In the genomic region with DNA sequence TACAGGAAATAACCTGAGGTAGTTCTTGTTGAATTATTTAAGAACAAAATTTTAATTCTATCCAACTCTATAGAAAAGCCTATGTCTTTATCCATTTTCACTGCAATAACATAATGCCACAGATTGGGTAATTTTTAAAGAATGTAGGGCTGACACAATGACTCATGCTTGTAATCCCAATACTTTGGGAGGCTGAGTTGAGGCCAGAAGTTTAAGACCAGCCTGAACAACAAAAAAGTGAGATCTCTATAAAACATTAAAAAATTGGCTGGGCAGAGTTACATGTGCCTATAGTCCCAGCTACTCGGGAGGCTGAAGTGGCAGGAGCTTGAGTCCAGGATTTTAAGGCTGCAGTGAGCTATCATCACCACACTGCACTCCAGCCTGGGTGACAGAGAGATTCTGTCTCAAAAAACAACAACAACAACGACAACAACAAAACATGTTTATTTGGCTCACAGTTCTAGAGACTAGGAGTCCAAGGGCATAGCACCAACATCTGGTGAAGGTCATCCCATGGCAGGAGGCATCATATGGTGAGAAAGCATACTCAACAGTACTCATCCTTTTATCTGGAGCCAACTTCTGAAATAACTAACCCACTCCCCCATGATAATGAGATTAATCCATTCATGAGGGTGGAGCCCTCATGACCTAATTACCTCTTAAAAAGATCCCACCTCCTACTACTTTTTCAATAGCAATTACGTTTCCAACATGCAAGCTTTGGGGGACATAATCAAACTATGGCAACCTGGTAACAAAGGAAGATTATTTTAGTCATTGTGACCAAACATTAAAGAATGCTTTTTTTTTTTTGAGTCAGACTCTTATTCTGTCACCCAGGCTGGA, we compare ENCODE assay signal across 1 cellular context.
TF ChIP-seq lines count a peak whose summit lies in the region.

No MANE protein-coding gene starts in this region.

TF ChIP-seq in WTC11, 78 proteins besides CTCF, POLR2A, EP300 and RAD21 (continued from another document):
- TF ChIP-seq, protein P1, sequence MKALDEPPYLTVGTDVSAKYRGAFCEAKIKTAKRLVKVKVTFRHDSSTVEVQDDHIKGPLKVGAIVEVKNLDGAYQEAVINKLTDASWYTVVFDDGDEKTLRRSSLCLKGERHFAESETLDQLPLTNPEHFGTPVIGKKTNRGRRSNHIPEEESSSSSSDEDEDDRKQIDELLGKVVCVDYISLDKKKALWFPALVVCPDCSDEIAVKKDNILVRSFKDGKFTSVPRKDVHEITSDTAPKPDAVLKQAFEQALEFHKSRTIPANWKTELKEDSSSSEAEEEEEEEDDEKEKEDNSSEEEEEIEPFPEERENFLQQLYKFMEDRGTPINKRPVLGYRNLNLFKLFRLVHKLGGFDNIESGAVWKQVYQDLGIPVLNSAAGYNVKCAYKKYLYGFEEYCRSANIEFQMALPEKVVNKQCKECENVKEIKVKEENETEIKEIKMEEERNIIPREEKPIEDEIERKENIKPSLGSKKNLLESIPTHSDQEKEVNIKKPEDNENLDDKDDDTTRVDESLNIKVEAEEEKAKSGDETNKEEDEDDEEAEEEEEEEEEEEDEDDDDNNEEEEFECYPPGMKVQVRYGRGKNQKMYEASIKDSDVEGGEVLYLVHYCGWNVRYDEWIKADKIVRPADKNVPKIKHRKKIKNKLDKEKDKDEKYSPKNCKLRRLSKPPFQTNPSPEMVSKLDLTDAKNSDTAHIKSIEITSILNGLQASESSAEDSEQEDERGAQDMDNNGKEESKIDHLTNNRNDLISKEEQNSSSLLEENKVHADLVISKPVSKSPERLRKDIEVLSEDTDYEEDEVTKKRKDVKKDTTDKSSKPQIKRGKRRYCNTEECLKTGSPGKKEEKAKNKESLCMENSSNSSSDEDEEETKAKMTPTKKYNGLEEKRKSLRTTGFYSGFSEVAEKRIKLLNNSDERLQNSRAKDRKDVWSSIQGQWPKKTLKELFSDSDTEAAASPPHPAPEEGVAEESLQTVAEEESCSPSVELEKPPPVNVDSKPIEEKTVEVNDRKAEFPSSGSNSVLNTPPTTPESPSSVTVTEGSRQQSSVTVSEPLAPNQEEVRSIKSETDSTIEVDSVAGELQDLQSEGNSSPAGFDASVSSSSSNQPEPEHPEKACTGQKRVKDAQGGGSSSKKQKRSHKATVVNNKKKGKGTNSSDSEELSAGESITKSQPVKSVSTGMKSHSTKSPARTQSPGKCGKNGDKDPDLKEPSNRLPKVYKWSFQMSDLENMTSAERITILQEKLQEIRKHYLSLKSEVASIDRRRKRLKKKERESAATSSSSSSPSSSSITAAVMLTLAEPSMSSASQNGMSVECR (CRISPR knock-in tag; IDR thresholded peaks at IDR 0.05; ENCODE audit: borderline replicate concordance): no peak
- TF ChIP-seq, protein P2, sequence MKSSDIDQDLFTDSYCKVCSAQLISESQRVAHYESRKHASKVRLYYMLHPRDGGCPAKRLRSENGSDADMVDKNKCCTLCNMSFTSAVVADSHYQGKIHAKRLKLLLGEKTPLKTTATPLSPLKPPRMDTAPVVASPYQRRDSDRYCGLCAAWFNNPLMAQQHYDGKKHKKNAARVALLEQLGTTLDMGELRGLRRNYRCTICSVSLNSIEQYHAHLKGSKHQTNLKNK (CRISPR knock-in tag; IDR thresholded peaks at IDR 0.05): no peak
- TF ChIP-seq, protein P3, sequence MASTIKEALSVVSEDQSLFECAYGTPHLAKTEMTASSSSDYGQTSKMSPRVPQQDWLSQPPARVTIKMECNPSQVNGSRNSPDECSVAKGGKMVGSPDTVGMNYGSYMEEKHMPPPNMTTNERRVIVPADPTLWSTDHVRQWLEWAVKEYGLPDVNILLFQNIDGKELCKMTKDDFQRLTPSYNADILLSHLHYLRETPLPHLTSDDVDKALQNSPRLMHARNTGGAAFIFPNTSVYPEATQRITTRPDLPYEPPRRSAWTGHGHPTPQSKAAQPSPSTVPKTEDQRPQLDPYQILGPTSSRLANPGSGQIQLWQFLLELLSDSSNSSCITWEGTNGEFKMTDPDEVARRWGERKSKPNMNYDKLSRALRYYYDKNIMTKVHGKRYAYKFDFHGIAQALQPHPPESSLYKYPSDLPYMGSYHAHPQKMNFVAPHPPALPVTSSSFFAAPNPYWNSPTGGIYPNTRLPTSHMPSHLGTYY (CRISPR knock-in tag; IDR thresholded peaks at IDR 0.05): no peak
- TF ChIP-seq NFE2L1 (CRISPR knock-in tag; IDR thresholded peaks at IDR 0.05) (no peak), SOX15 (CRISPR knock-in tag; IDR thresholded peaks at IDR 0.05) (no peak), GRHL2 (CRISPR knock-in tag; IDR thresholded peaks at IDR 0.05; ENCODE audit: insufficient replicate concordance, severe bottlenecking) (no peak), SMAD4 (CRISPR knock-in tag; IDR thresholded peaks at IDR 0.05) (no peak), ZNF121 (CRISPR knock-in tag; IDR thresholded peaks at IDR 0.05) (no peak), ZNF423 (CRISPR knock-in tag; IDR thresholded peaks at IDR 0.05) (no peak), TEAD4 (CRISPR knock-in tag; IDR thresholded peaks at IDR 0.05) (no peak)
- TF ChIP-seq, protein P4, sequence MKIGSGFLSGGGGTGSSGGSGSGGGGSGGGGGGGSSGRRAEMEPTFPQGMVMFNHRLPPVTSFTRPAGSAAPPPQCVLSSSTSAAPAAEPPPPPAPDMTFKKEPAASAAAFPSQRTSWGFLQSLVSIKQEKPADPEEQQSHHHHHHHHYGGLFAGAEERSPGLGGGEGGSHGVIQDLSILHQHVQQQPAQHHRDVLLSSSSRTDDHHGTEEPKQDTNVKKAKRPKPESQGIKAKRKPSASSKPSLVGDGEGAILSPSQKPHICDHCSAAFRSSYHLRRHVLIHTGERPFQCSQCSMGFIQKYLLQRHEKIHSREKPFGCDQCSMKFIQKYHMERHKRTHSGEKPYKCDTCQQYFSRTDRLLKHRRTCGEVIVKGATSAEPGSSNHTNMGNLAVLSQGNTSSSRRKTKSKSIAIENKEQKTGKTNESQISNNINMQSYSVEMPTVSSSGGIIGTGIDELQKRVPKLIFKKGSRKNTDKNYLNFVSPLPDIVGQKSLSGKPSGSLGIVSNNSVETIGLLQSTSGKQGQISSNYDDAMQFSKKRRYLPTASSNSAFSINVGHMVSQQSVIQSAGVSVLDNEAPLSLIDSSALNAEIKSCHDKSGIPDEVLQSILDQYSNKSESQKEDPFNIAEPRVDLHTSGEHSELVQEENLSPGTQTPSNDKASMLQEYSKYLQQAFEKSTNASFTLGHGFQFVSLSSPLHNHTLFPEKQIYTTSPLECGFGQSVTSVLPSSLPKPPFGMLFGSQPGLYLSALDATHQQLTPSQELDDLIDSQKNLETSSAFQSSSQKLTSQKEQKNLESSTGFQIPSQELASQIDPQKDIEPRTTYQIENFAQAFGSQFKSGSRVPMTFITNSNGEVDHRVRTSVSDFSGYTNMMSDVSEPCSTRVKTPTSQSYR (CRISPR knock-in tag; IDR thresholded peaks at IDR 0.05): no peak
- TF ChIP-seq, protein P5, sequence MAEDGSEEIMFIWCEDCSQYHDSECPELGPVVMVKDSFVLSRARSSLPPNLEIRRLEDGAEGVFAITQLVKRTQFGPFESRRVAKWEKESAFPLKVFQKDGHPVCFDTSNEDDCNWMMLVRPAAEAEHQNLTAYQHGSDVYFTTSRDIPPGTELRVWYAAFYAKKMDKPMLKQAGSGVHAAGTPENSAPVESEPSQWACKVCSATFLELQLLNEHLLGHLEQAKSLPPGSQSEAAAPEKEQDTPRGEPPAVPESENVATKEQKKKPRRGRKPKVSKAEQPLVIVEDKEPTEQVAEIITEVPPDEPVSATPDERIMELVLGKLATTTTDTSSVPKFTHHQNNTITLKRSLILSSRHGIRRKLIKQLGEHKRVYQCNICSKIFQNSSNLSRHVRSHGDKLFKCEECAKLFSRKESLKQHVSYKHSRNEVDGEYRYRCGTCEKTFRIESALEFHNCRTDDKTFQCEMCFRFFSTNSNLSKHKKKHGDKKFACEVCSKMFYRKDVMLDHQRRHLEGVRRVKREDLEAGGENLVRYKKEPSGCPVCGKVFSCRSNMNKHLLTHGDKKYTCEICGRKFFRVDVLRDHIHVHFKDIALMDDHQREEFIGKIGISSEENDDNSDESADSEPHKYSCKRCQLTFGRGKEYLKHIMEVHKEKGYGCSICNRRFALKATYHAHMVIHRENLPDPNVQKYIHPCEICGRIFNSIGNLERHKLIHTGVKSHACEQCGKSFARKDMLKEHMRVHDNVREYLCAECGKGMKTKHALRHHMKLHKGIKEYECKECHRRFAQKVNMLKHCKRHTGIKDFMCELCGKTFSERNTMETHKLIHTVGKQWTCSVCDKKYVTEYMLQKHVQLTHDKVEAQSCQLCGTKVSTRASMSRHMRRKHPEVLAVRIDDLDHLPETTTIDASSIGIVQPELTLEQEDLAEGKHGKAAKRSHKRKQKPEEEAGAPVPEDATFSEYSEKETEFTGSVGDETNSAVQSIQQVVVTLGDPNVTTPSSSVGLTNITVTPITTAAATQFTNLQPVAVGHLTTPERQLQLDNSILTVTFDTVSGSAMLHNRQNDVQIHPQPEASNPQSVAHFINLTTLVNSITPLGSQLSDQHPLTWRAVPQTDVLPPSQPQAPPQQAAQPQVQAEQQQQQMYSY (CRISPR knock-in tag; IDR thresholded peaks at IDR 0.05): no peak
